21 cellular contexts compared by ENCODE assay signal in the genomic region with DNA sequence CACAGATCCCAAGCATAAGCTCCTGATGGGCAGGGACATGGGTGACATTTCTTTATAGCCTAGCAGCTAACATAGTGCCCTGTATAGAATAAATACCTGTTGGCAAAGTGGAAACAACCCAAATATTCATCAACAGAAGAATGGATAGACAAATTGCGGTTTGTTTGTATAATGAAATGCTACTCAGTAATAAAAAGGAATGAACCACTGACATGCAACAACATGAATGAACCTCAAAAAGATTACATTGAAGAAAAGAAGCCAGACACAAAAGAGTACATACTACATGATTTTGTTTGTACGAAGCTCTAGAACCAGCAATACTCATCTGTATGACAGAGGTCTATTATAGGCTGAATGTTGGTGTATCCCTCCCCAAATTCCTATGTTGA. TPM values are rescaled to one million over a fixed set of nuclear protein-coding genes. Genes with fewer than 3 reads are reported as not detected.
A peak's percentile ranks its signal among the peaks of the same experiment; 100 is the strongest.
DNase-seq lines count a peak whose midpoint lies in the region; ATAC-seq and TF ChIP-seq lines count a peak whose summit lies in the region.
"Had no signal": no experiment of that assay in that cellular context is flagged by ENCODE, and none has a peak within 500 bp of the region (broad histone marks: within the 10 kb centered on the region; RNA-seq: fewer than 3 reads in every experiment).

No MANE protein-coding gene starts in this region.

- no peak overlapping the region for H3K4me2 ChIP-seq in SK-N-SH
- H3K4me2 ChIP-seq: BLaER1, KMS-11 had no signal

- H3K9ac ChIP-seq in SK-N-SH: peak overlapping the region; percentile 38; the same call in 1 of the 2 replicates
- H3K9ac ChIP-seq: BLaER1, KMS-11 had no signal

- TF ChIP-seq RAD21 in SK-N-SH (IDR thresholded peaks at IDR 0.05; ENCODE audit: low read length): no peak

- H2AFZ ChIP-seq in SK-N-SH (ENCODE audit: low read depth): no peak overlapping the region

- no peaks in the 10 kb centered on the region for H3K9me2 ChIP-seq in SK-N-SH

- H3K36me3 ChIP-seq in SK-N-SH (replicated peaks in 1 of 2; ENCODE audit: control insufficient read depth in 1 of 2, insufficient read depth in 2 of 2, low read length in 1 of 2) (no peaks in the 10 kb centered on the region), prostate gland (no peaks in the 10 kb centered on the region), uterus (no peaks in the 10 kb centered on the region)
- H3K36me3 ChIP-seq: BLaER1, cardiac muscle cell, HAP-1 had no signal

- CTCF ChIA-PET in SK-N-SH (lab: Yijun Ruan, JAX): interaction anchor here (1.2 to 1.3 kb wide), 2 partner anchors 9 to 38 kb away, joined by 3 read pairs; no protein-coding TSS in a partner anchor
- CTCF ChIA-PET in CD4-positive, alpha-beta T cell (lab: Charles Lee): no interaction called here

- intact Hi-C loops in prostate gland (cut with DNase I): no loop called here
- intact Hi-C loops in uterus (cut with DNase I; ENCODE audit: low total_unique reads): no loop called here
- intact Hi-C loops in CD4-positive, alpha-beta T cell (cut with DNase I, micrococcal nuclease): no loop called here

- no peaks in the 10 kb centered on the region for H3K4me1 Mint-ChIP-seq in CD4-positive, alpha-beta T cell (ENCODE audit: low read depth)

- no peaks in the 10 kb centered on the region for H3K36me3 Mint-ChIP-seq in CD4-positive, alpha-beta T cell (ENCODE audit: low read depth)

- no peak for TF ChIP-seq POLR2A in prostate gland (IDR thresholded peaks at IDR 0.05)
- TF ChIP-seq POLR2A in uterus (IDR thresholded peaks at IDR 0.05): no peak

- no peak for TF ChIP-seq EP300 in SK-N-SH (IDR thresholded peaks at IDR 0.05; ENCODE audit: borderline replicate concordance in 1 of 2, low read depth in 1 of 2, low read length in 1 of 2)

- 97% methylated on average over 2 of the region's 2 CpGs for WGBS in SK-N-SH (ENCODE audit: low lambda C conversion rate)
- WGBS in prostate gland: 68% methylated on average over 2 of the region's 2 CpGs

- peaks cover 12% of the 10 kb centered on the region for H3F3A ChIP-seq in SK-N-SH (replicated peaks; ENCODE audit: insufficient read depth)

- H3K27ac Mint-ChIP-seq in CD4-positive, alpha-beta T cell: no peak overlapping the region
- H3K27ac Mint-ChIP-seq: activated naive CD8-positive, alpha-beta T cell; T-helper 2 cell treated with Interferon-gamma antibody and Interleukin-4, amounts not matched to agents 5 μg/mL and 100 μg/mL, for 36 hours had no signal

- TF ChIP-seq CTCF in SK-N-SH (IDR thresholded peaks at IDR 0.05): no peak
- TF ChIP-seq CTCF in prostate gland (IDR thresholded peaks at IDR 0.05): no peak
- no peak for TF ChIP-seq CTCF in uterus (IDR thresholded peaks at IDR 0.05)
- TF ChIP-seq CTCF in CD4-positive, alpha-beta T cell (IDR thresholded peaks at IDR 0.05): no peak

- H3K4me1 ChIP-seq in SK-N-SH (ENCODE audit: control insufficient read depth in 1 of 2, insufficient read depth in 2 of 2, low read depth in 1 of 2, low read length in 1 of 2) (peaks cover 0 to 13% of the 10 kb centered on the region in 2 experiments; a peak in 1 of 4 replicates), prostate gland (replicated peaks) (no peaks in the 10 kb centered on the region), uterus (no peaks in the 10 kb centered on the region)
- H3K4me1 ChIP-seq: BLaER1, HAP-1 had no signal

- H3K4me3 Mint-ChIP-seq in CD4-positive, alpha-beta T cell: no peak overlapping the region
- H3K4me3 Mint-ChIP-seq: activated naive CD8-positive, alpha-beta T cell; T-helper 2 cell treated with Interferon-gamma antibody and Interleukin-4, amounts not matched to agents 5 μg/mL and 100 μg/mL, for 36 hours had no signal

- H3K9me3 Mint-ChIP-seq in CD4-positive, alpha-beta T cell: peaks cover 10% of the 10 kb centered on the region

- H3K27me3 ChIP-seq in SK-N-SH (ENCODE audit: insufficient read depth) (no peaks in the 10 kb centered on the region), prostate gland (replicated peaks; ENCODE audit: insufficient read depth) (no peaks in the 10 kb centered on the region), uterus (no peaks in the 10 kb centered on the region)
- H3K27me3 ChIP-seq in CD4-positive, alpha-beta T cell (ENCODE audit: control insufficient read depth, insufficient read depth, low read length): no peaks in the 10 kb centered on the region
- H3K27me3 ChIP-seq: BLaER1, cardiac muscle cell had no signal

- H3K27me3 Mint-ChIP-seq in CD4-positive, alpha-beta T cell: no peaks in the 10 kb centered on the region

- no peaks in the 10 kb centered on the region for H3K9me3 ChIP-seq in SK-N-SH
- H3K9me3 ChIP-seq in prostate gland: no peaks in the 10 kb centered on the region
- H3K9me3 ChIP-seq in uterus: no peaks in the 10 kb centered on the region
- H3K9me3 ChIP-seq in CD4-positive, alpha-beta T cell (ENCODE audit: control insufficient read depth, low read length): no peaks in the 10 kb centered on the region
- H3K9me3 ChIP-seq: HAP-1 had no signal

- ATAC-seq in SK-N-SH treated with all-trans-retinoic acid at 6 μM for 48 hours (no peak; the same call in 2 of the 3 replicates), HG03097 (IDR thresholded peaks at IDR 0.05; ENCODE audit: low FRiP score, unreplicated experiment) (no peak), HG03521 (IDR thresholded peaks at IDR 0.05; ENCODE audit: unreplicated experiment) (no peak)
- no peak for ATAC-seq in CD4-positive, alpha-beta T cell (ENCODE audit: poor library complexity)
- ATAC-seq: GM12878 had no signal

- no peaks in the 10 kb centered on the region for H3K79me2 ChIP-seq in SK-N-SH (ENCODE audit: insufficient read depth)

- DNase-seq in SK-N-SH (no peak), prostate gland (ENCODE audit: low spot score) (no peak), uterus (no peak)
- no peak for DNase-seq in CD4-positive, alpha-beta T cell
- DNase-seq: activated CD4-positive, CD25-positive, alpha-beta regulatory T cell; GDM1; NCI-H1092; NCI-H526 treated with DMSO at 0.1 percent for 48 hours; stimulated activated naive CD4-positive, alpha-beta T cell treated with Interleukin-2 at 50 U/mL for 16 hours had no signal

- H3K4me3 ChIP-seq in SK-N-SH (ENCODE audit: low read depth in 2 of 2, low read length in 1 of 2): no peak overlapping the region
- no peak overlapping the region for H3K4me3 ChIP-seq in prostate gland
- no peak overlapping the region for H3K4me3 ChIP-seq in uterus
- H3K4me3 ChIP-seq: BLaER1, cardiac muscle cell, GM12878, HAP-1 had no signal

- no peaks in the 10 kb centered on the region for H4K20me1 ChIP-seq in SK-N-SH (ENCODE audit: insufficient read depth)
- H4K20me1 ChIP-seq: BLaER1 had no signal

- H3K27ac ChIP-seq in SK-N-SH (ENCODE audit: low read depth in 2 of 2, low read length in 1 of 2) (peak overlapping the region in 1 of 2 experiments; percentile 66; a peak in 2 of 4 replicates), cingulate gyrus (ENCODE audit: low read depth, low read length) (peak overlapping the region; percentile 11), prostate gland (peak overlapping the region; percentile 32 to 65), uterus (peak overlapping the region; percentile 77 to 78)
- no peak overlapping the region for H3K27ac ChIP-seq in CD4-positive, alpha-beta T cell (ENCODE audit: low read depth, low read length)
- H3K27ac ChIP-seq: 22Rv1, BLaER1, cardiac muscle cell, KMS-11 had no signal

- POLR2A ChIA-PET in SK-N-SH (lab: Yijun Ruan, JAX): no interaction called here
- POLR2A ChIA-PET in CD4-positive, alpha-beta T cell (lab: Charles Lee): no interaction called here

TF ChIP-seq in SK-N-SH, 30 proteins besides CTCF, POLR2A, EP300 and RAD21 (continues in another document):
- TF ChIP-seq MXI1 (IDR thresholded peaks at IDR 0.05; ENCODE audit: low read depth, low read length) (no peak), GATA2 (CRISPR knock-in tag; IDR thresholded peaks at IDR 0.05) (no peak), MEF2A (IDR thresholded peaks at IDR 0.05; ENCODE audit: borderline replicate concordance, low read depth) (no peak), FOSL2 (IDR thresholded peaks at IDR 0.05; ENCODE audit: borderline replicate concordance, low read depth) (no peak), PBX3 (IDR thresholded peaks at IDR 0.05) (no peak)

TF ChIP-seq in SK-N-SH treated with all-trans-retinoic acid at 6 μM for 48 hours, 23 proteins besides CTCF, POLR2A, EP300 and RAD21:
- TF ChIP-seq GLIS3 (CRISPR knock-in tag; IDR thresholded peaks at IDR 0.05): no peak
- TF ChIP-seq CSDC2 (CRISPR knock-in tag; IDR thresholded peaks at IDR 0.05): no peak
- TF ChIP-seq ZC3H10 (CRISPR knock-in tag; IDR thresholded peaks at IDR 0.05): no peak
- no peak for TF ChIP-seq PPARA (CRISPR knock-in tag; IDR thresholded peaks at IDR 0.05; ENCODE audit: borderline replicate concordance)
- TF ChIP-seq, protein P1, sequence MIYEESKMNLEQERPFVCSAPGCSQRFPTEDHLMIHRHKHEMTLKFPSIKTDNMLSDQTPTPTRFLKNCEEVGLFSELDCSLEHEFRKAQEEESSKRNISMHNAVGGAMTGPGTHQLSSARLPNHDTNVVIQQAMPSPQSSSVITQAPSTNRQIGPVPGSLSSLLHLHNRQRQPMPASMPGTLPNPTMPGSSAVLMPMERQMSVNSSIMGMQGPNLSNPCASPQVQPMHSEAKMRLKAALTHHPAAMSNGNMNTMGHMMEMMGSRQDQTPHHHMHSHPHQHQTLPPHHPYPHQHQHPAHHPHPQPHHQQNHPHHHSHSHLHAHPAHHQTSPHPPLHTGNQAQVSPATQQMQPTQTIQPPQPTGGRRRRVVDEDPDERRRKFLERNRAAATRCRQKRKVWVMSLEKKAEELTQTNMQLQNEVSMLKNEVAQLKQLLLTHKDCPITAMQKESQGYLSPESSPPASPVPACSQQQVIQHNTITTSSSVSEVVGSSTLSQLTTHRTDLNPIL (CRISPR knock-in tag; IDR thresholded peaks at IDR 0.05; ENCODE audit: low read depth): no peak
- no peak for TF ChIP-seq BACH2 (CRISPR knock-in tag; IDR thresholded peaks at IDR 0.05; ENCODE audit: borderline replicate concordance)

RNA-seq across cellular contexts. Expression of gene GALNT15, which starts 33.6 kb away (rescaled TPM):
- 4.7 and 6.5 TPM in 2 replicates for polyA plus RNA-seq in SK-N-SH (2012; rRNA removed)
- 4.0 and 5.5 TPM in 2 replicates for polyA plus RNA-seq in SK-N-SH (2012; cell fraction: cytosol; rRNA removed)
- 4.0 and 5.4 TPM in 2 replicates for polyA plus RNA-seq in SK-N-SH (2012; cell fraction: nucleus; rRNA removed)
- total RNA-seq in prostate gland (1 to 10 TPM; 6.0 to 7.6 TPM), uterus (10 to 100 TPM in 3 of 4 donors, 1 to 10 TPM in 1; 6.6 to 85.2 (median 53.3) TPM)
- not detected for total RNA-seq in CD4-positive, alpha-beta T cell

Comparison
In these comparisons a context has a peak if more than half of its experiments do, and no peak if none do; other contexts are left out.
1. RNA of gene GALNT15, which starts 33.6 kb away (total RNA-seq): 6.6 to 85.2 TPM in uterus and 6.0 to 7.6 TPM in prostate gland; not detected in CD4-positive, alpha-beta T cell; every median in the first group is over 4 times any median in the second.